23 cellular contexts compared by ENCODE assay signal in the genomic region with DNA sequence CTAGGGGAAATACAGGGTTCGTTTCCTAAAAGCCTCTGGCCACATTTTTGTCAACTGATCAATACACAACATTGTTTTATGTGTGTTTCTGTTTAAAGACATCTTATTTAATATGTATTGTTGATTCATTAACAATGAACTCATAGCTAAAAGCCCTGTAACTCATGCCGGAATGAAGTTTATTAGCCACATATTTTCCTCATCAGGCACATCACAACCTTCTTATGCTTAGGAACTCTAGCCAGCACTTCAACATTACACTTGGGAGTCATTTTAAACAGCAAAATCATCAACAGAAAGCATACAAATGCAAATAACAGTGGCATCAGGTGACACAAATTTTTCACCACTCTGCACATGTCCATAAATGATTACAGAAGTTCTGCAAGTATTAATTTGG. TPM values are rescaled to one million over a fixed set of nuclear protein-coding genes. Genes with fewer than 3 reads are reported as not detected.
"Had no signal": no experiment of that assay in that cellular context is flagged by ENCODE, and none has a peak within 500 bp of the region (broad histone marks: within the 10 kb centered on the region; RNA-seq: fewer than 3 reads in every experiment).

No MANE protein-coding gene starts in this region.

- H3K36me3 ChIP-seq: left ventricle myocardium inferior, lower lobe of right lung, neural progenitor cell, pancreas, suprapubic skin, thyroid gland had no signal

- H3K27ac ChIP-seq: hepatocyte, left ventricle myocardium inferior, lower lobe of right lung, neural progenitor cell, pancreas, suprapubic skin, thyroid gland had no signal

- H3K9ac ChIP-seq: neural progenitor cell had no signal

- H3K4me1 ChIP-seq: left ventricle myocardium inferior, lower lobe of right lung, neural progenitor cell, pancreas, suprapubic skin had no signal

- H3K79me2 ChIP-seq: hepatocyte had no signal

- ATAC-seq: left cardiac atrium; lower lobe of right lung; natural killer cell treated with Interleukin-12 subunit alpha and Interleukin-12 subunit beta and Interleukin-15 and Interleukin-18, amount 100 ng/mL, for 72 hours; pancreas; right cardiac atrium; stimulated activated effector memory CD8-positive, alpha-beta T cell treated with anti-CD3 and anti-CD28 coated beads, Interleukin-12 subunit alpha, Interleukin-12 subunit beta, amount 100 ng/mL, for 72 hours; stimulated activated naive CD8-positive, alpha-beta T cell treated with anti-CD3 and anti-CD28 coated beads, Interleukin-15, Interleukin-2, amounts not matched to agents 100 U/mL and 50 U/mL, for 24 hours had no signal

- H3K9me3 ChIP-seq: left ventricle myocardium inferior, lower lobe of right lung, pancreas, suprapubic skin, thyroid gland had no signal

- H3K27me3 ChIP-seq: hepatocyte, neural progenitor cell, suprapubic skin, thyroid gland had no signal

- DNase-seq: effector CD4-positive, alpha-beta T cell; endodermal cell; erythroblast; foreskin melanocyte; head of caudate nucleus; kidney; left cardiac atrium; left ventricle myocardium inferior; lower lobe of right lung; nucleus accumbens; pancreas; right cardiac atrium; stimulated activated CD4-positive, alpha-beta T cell treated with anti-CD3 and anti-CD28 coated beads, Interleukin-4, amount 100 ng/mL, for 1 hour; stimulated activated CD8-positive, alpha-beta memory T cell treated with anti-CD3 and anti-CD28 coated beads, Interleukin-4, amount 100 ng/mL, for 48 hours; stimulated activated naive CD8-positive, alpha-beta T cell treated with anti-CD3 and anti-CD28 coated beads, Interleukin-15, Interleukin-2, amounts not matched to agents 100 U/mL and 50 U/mL, for 24 hours; thyroid gland had no signal

- H2AFZ ChIP-seq: hepatocyte, neural progenitor cell had no signal

- H3K4me3 ChIP-seq: hepatocyte, left ventricle myocardium inferior, lower lobe of right lung, neural progenitor cell, pancreas, smooth muscle cell, suprapubic skin, thyroid gland had no signal

- H3K4me2 ChIP-seq: hepatocyte, neural progenitor cell, smooth muscle cell had no signal

RNA-seq across cellular contexts. Expression of gene BLID, which starts 15.1 kb away (rescaled TPM):
- total RNA-seq: endodermal cell; kidney; natural killer cell treated with Interleukin-12 subunit alpha and Interleukin-12 subunit beta and Interleukin-15 and Interleukin-18, amount 100 ng/mL, for 72 hours; pancreas; progenitor cell of endocrine pancreas; suprapubic skin had no signal
- polyA plus RNA-seq: pancreas had no signal
